ENCODE assay signal across 8 cellular contexts in the genomic region with DNA sequence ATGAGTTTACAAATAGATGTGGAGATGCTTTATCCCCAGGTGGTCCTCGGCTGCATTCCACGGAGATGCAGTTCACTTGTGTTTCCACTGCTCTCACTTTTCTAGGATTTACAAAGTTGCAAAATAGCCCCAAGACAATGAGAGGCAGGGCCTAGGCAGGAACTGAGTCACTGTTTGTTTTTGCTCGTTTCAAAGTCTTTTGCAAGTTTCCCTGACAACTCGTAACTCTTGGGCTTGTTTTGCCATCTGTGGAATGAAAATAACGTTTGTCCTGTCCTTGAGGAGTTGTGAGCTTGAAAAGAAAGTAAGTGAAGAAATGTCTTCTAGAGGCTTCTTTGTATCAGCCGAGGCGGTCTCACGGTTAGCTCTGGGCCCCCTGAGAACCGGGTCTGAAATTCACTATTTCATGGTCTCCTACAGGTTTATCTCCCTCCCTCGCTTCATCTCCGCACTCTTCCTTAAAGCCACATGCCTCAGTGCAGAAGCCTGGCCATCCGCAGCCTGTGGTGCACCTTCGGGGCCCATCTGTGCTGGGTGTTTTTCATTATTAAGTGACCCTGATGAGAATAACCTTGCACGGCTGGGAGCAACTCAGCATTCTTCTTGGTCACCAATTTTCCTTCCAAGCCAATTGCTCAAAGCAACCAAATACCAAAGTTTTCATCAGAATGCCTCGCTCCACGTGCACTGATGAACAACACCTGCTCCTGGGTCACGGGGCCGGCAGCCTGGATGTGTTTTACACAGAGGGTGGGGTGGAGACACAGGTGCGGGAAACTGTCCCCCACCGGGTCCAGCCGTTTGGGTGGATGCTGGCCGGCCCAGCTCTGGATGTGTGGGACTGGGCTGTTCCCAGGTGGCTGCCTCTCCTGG.
A peak's percentile ranks its signal among the peaks of the same experiment; 100 is the strongest.
DNase-seq lines count a peak whose midpoint lies in the region; ATAC-seq and TF ChIP-seq lines count a peak whose summit lies in the region.
"Not testable (repeated sequence)": the region's sequence is repeated elsewhere in the genome, so short reads cannot be mapped to it uniquely, and the experiment has no call there.

No MANE protein-coding gene starts in this region.

- H3K14ac ChIP-seq in IMR-90 (replicated peaks; ENCODE audit: low read depth, low read length), result peak overlapping the region; percentile 87; the same call in 1 of the 2 replicates

- not testable (repeated sequence) for TF ChIP-seq POLR2A in IMR-90 (IDR thresholded peaks at IDR 0.05; ENCODE audit: low read depth, low read length); testis (IDR thresholded peaks at IDR 0.05)

- H3K4me3 Mint-ChIP-seq in CD8-positive, alpha-beta memory T cell; neural progenitor cell: not testable (repeated sequence)

- H3K9me3 Mint-ChIP-seq in CD8-positive, alpha-beta memory T cell; neural progenitor cell: not testable (repeated sequence)

- not testable (repeated sequence) for BruUV-seq in IMR-90 (replicated peaks; lab: Mats Ljungman, UMichigan)

- not testable (repeated sequence) for H3K27me3 Mint-ChIP-seq in CD8-positive, alpha-beta memory T cell
- peaks cover 21% of the 10 kb centered on the region for H3K27me3 Mint-ChIP-seq in neural progenitor cell (ENCODE audit: insufficient read depth, low read depth)

- H4K91ac ChIP-seq in IMR-90 (ENCODE audit: insufficient read depth, low read depth, low read length), result peak overlapping the region; percentile 96

- not testable (repeated sequence) for H3K79me1 ChIP-seq in IMR-90 (ENCODE audit: low read depth in 1 of 2, low read length in 2 of 2)

- H2AFZ ChIP-seq in IMR-90 (replicated peaks; ENCODE audit: low read length, poor library complexity), result not testable (repeated sequence)
- H2AFZ ChIP-seq in neural progenitor cell (replicated peaks), result peak overlapping the region; percentile 48

- not testable (repeated sequence) for H2AK9ac ChIP-seq in IMR-90 (replicated peaks; ENCODE audit: low read depth, low read length, poor library complexity)

- peak overlapping the region; percentile 32; the same call in 1 of the 2 replicates for H3K4me2 ChIP-seq in IMR-90 (ENCODE audit: low read depth, low read length)
- H3K4me2 ChIP-seq in neural progenitor cell, result peak overlapping the region; percentile 14

- peak overlapping the region; percentile 50; the same call in 1 of the 2 replicates for H3K9ac ChIP-seq in IMR-90 (ENCODE audit: low read depth, low read length)
- peak overlapping the region; percentile 48; the same call in 1 of the 2 replicates for H3K9ac ChIP-seq in iPS-20b (ENCODE audit: low read depth, low read length)
- not testable (repeated sequence) for H3K9ac ChIP-seq in neural progenitor cell

- peak in 1 of 5 donors; percentile 70 for DNase-seq in CD8-positive, alpha-beta memory T cell
- DNase-seq in IMR-90, result peak; percentile 95
- DNase-seq in SKM-1 treated with dmso at 0.1 percent for 144 hours (lab: John Stamatoyannopoulos, UW; ENCODE audit: unreplicated experiment), result peak; percentile 65
- peak; percentile 88 for DNase-seq in epithelial cell of esophagus (ENCODE audit: low read depth)
- DNase-seq in neural progenitor cell (ENCODE audit: low spot score), result peak; percentile 47
- DNase-seq in testis, result peak; percentile 70

- peak; percentile 80 for ATAC-seq in IMR-90 (ENCODE audit: low read depth)

- not testable (repeated sequence) for H3K36me3 ChIP-seq in CD8-positive, alpha-beta memory T cell (ENCODE audit: insufficient read depth, low read length); IMR-90 (ENCODE audit: control insufficient read depth, insufficient read depth, low read length); iPS-20b (ENCODE audit: insufficient read depth, low read depth, low read length); neural progenitor cell; testis (ENCODE audit: low read depth, missing control alignments)

- H3K9me3 ChIP-seq in CD8-positive, alpha-beta memory T cell (ENCODE audit: low read length); IMR-90 (ENCODE audit: control insufficient read depth, insufficient read depth, low read length); iPS-20b (ENCODE audit: insufficient read depth, low read depth, low read length); neural progenitor cell (ENCODE audit: low read depth); testis: not testable (repeated sequence)

- dilution Hi-C loops in IMR-90 (cut with HindIII; ENCODE audit: low sequenced_read_pairs, unreplicated experiment), result not testable (repeated sequence)

- peak overlapping the region; percentile 89; the same call in 2 of the 3 replicates for H2BK15ac ChIP-seq in IMR-90 (ENCODE audit: low read depth, low read length)

- H3K9me1 ChIP-seq in IMR-90 (ENCODE audit: insufficient read depth, low read length), result not testable (repeated sequence)

- peak overlapping the region; percentile 95 for H2BK5ac ChIP-seq in IMR-90 (ENCODE audit: low read depth, low read length, poor library complexity, severe bottlenecking)

- peak overlapping the region; percentile 77 for H3K4ac ChIP-seq in IMR-90 (ENCODE audit: low read depth, low read length)

- H3K4me1 Mint-ChIP-seq in CD8-positive, alpha-beta memory T cell, result peaks cover 12 to 21% (median 18%) of the 10 kb centered on the region in 3 donors
- H3K4me1 Mint-ChIP-seq in neural progenitor cell, result peaks cover 19% of the 10 kb centered on the region

- intact Hi-C loops in IMR-90 (cut with micrococcal nuclease), result loop anchor here (5.0 kb wide), 1 partner anchor 40 kb away; no protein-coding TSS in a partner anchor
- intact Hi-C loops in testis (cut with DNase I; ENCODE audit: low total_unique reads), result not testable (repeated sequence)

- H2BK20ac ChIP-seq in IMR-90 (ENCODE audit: low read depth, low read length), result peak overlapping the region; percentile 74

- peak overlapping the region; percentile 88 for H4K5ac ChIP-seq in IMR-90 (ENCODE audit: low read depth, low read length)

- peak overlapping the region; percentile 49 for H3K23ac ChIP-seq in IMR-90 (ENCODE audit: low read depth, low read length)

- H2BK120ac ChIP-seq in IMR-90 (ENCODE audit: low read depth, low read length), result peak overlapping the region; percentile 92

- POLR2A ChIA-PET in CD8-positive, alpha-beta memory T cell (lab: Charles Lee); IMR-90 (lab: Charles Lee; ENCODE audit: unreplicated experiment): not testable (repeated sequence)

- TF ChIP-seq CTCF in IMR-90 (conservative IDR thresholded peaks at IDR 0.05; ENCODE audit: low read depth, low read length); epithelial cell of esophagus (IDR thresholded peaks at IDR 0.05; ENCODE audit: insufficient read depth, low read depth, low read length, missing control alignments); neural progenitor cell (IDR thresholded peaks at IDR 0.05); testis (IDR thresholded peaks at IDR 0.05): not testable (repeated sequence)

- H3K79me2 ChIP-seq in neural progenitor cell (ENCODE audit: low read depth), result not testable (repeated sequence)

- in situ Hi-C loops in IMR-90 (cut with MboI; ENCODE audit: low sequenced_read_pairs), result not testable (repeated sequence)

- not testable (repeated sequence) for H3K4me3 ChIP-seq in CD8-positive, alpha-beta memory T cell (ENCODE audit: low read length); IMR-90 (ENCODE audit: insufficient read depth, low read depth, low read length); epithelial cell of esophagus (ENCODE audit: low read length); iPS-20b (ENCODE audit: low read length); neural progenitor cell; testis

- peak overlapping the region; percentile 74 to 85; a peak in 3 of 4 replicates for H4K8ac ChIP-seq in IMR-90 (ENCODE audit: low read depth in 2 of 2, low read length in 2 of 2)

- peak overlapping the region in 7 of 8 donors; percentile 29 to 72 (median 56) for H3K27ac Mint-ChIP-seq in CD8-positive, alpha-beta memory T cell
- peak overlapping the region; percentile 96 for H3K27ac Mint-ChIP-seq in neural progenitor cell

- not testable (repeated sequence) for H4K20me1 ChIP-seq in IMR-90 (ENCODE audit: insufficient read depth, low read length); neural progenitor cell (ENCODE audit: low read depth)

- H2AK5ac ChIP-seq in IMR-90 (ENCODE audit: low read depth, low read length), result peak overlapping the region; percentile 86

- H3K56ac ChIP-seq in IMR-90 (ENCODE audit: extremely low read depth, insufficient read depth, low read length), result peak overlapping the region; percentile 38; the same call in 1 of the 2 replicates

- H3K18ac ChIP-seq in IMR-90 (ENCODE audit: low read depth, low read length), result peak overlapping the region; percentile 90

- H3K27me3 ChIP-seq in CD8-positive, alpha-beta memory T cell (ENCODE audit: insufficient read depth, low read length, poor library complexity, severe bottlenecking); IMR-90 (ENCODE audit: control insufficient read depth, insufficient read depth, low read length); iPS-20b (ENCODE audit: insufficient read depth, low read length); neural progenitor cell; testis: not testable (repeated sequence)

- not testable (repeated sequence) for H3K27ac ChIP-seq in CD8-positive, alpha-beta memory T cell (ENCODE audit: low read depth, low read length); iPS-20b (ENCODE audit: low read length); neural progenitor cell
- peak overlapping the region; percentile 97 for H3K27ac ChIP-seq in IMR-90 (ENCODE audit: insufficient read depth, low read length)
- peak overlapping the region; percentile 72 for H3K27ac ChIP-seq in angular gyrus (ENCODE audit: low read depth, low read length)
- H3K27ac ChIP-seq in testis, result peak overlapping the region; percentile 75 to 85

- TF ChIP-seq RAD21 in IMR-90 (IDR thresholded peaks at IDR 0.05; ENCODE audit: low read length), result not testable (repeated sequence)

- WGBS in IMR-90 (ENCODE audit: extremely low coverage in 2 of 2, insufficient read length in 1 of 2), 2 experiments, result 48% methylated on average over 4 of the region's 22 CpGs; no CpG with 5 or more reads in 1 of the 2 experiments
- 15 to 32% methylated on average over 14 to 22 of the region's 22 CpGs for WGBS in testis, 2 donors

- H3K36me3 Mint-ChIP-seq in CD8-positive, alpha-beta memory T cell, result peaks cover 0 to 53% (median 9%) of the 10 kb centered on the region in 3 donors
- H3K36me3 Mint-ChIP-seq in neural progenitor cell, result not testable (repeated sequence)

- peaks cover 28% of the 10 kb centered on the region for H3K4me1 ChIP-seq in CD8-positive, alpha-beta memory T cell (ENCODE audit: insufficient read depth, low read length)
- H3K4me1 ChIP-seq in IMR-90 (ENCODE audit: control insufficient read depth, insufficient read depth, low read length) (peaks cover 26% of the 10 kb centered on the region), testis (peaks cover 32% of the 10 kb centered on the region)
- not testable (repeated sequence) for H3K4me1 ChIP-seq in iPS-20b (ENCODE audit: insufficient read depth, low read length); neural progenitor cell

- CTCF ChIA-PET in CD8-positive, alpha-beta memory T cell (lab: Charles Lee); IMR-90 (lab: Yijun Ruan, JAX): not testable (repeated sequence)

- not testable (repeated sequence) for H3F3A ChIP-seq in neural progenitor cell (ENCODE audit: low read depth)
